Comparison of ENCODE assay signal across 8 cellular contexts in genomic region chr17:40415390-40415789, GRCh38. TPM values are rescaled to one million over a fixed set of nuclear protein-coding genes. Genes with fewer than 3 reads are reported as not detected.
A peak's percentile ranks its signal among the peaks of the same experiment; 100 is the strongest.
DNase-seq lines count a peak whose midpoint lies in the region; ATAC-seq and TF ChIP-seq lines count a peak whose summit lies in the region.

No MANE protein-coding gene starts in this region.

- intact Hi-C loops in CD8-positive, alpha-beta T cell (cut with DNase I, micrococcal nuclease): loop anchor here (1.0 to 10.0 kb wide), 7 partner anchors 17 to 1249 kb away; no protein-coding TSS in a partner anchor
- intact Hi-C loops in prostate gland (cut with DNase I) (loop anchor here (5.0 to 10.0 kb wide), 2 partner anchors 58 to 101 kb away; no protein-coding TSS in a partner anchor), sciatic nerve (cut with DNase I) (no loop called here)

- ATAC-seq in CD8-positive, alpha-beta T cell: no peak
- no peak for ATAC-seq in HG02973 (IDR thresholded peaks at IDR 0.05; ENCODE audit: unreplicated experiment)
- no peak for ATAC-seq in sciatic nerve

- no peak overlapping the region for H3K27ac Mint-ChIP-seq in CD8-positive, alpha-beta T cell

- CTCF ChIA-PET in CD8-positive, alpha-beta T cell (lab: Charles Lee): interaction anchor here (0.6 to 5.8 kb wide), 26 partner anchors 8 to 302 kb away, joined by 3 to 62 read pairs (median 4); partner anchors contain the start of genes IGFBP4 and RARA
- CTCF ChIA-PET in HEK293T (lab: Yijun Ruan, JAX): interaction anchor here (0.6 to 1.4 kb wide), 9 partner anchors 8 to 1213 kb away, joined by 3 to 6 read pairs (median 3); no protein-coding TSS in a partner anchor

- no peak overlapping the region for H3K4me3 ChIP-seq in CD8-positive, alpha-beta T cell (ENCODE audit: low read depth, low read length)
- H3K4me3 ChIP-seq in HAP-1 (peak overlapping the region; percentile 89), prostate gland (no peak overlapping the region)

- peaks cover 6% of the 10 kb centered on the region for H3K4me1 ChIP-seq in CD8-positive, alpha-beta T cell (ENCODE audit: insufficient read depth, low read length)
- peaks cover 15% of the 10 kb centered on the region for H3K4me1 ChIP-seq in HAP-1
- H3K4me1 ChIP-seq in prostate gland (replicated peaks): no peaks in the 10 kb centered on the region

- H3K36me3 Mint-ChIP-seq in CD8-positive, alpha-beta T cell: no peaks in the 10 kb centered on the region

- H3K9me3 ChIP-seq in CD8-positive, alpha-beta T cell (ENCODE audit: low read length): no peaks in the 10 kb centered on the region
- no peaks in the 10 kb centered on the region for H3K9me3 ChIP-seq in HAP-1
- H3K9me3 ChIP-seq in prostate gland: no peaks in the 10 kb centered on the region

- TF ChIP-seq POLR2A in erythroblast (IDR thresholded peaks at IDR 0.05; ENCODE audit: low read length): no peak
- TF ChIP-seq POLR2A in prostate gland (IDR thresholded peaks at IDR 0.05): no peak

- POLR2A ChIA-PET in CD8-positive, alpha-beta T cell (lab: Charles Lee): no interaction called here
- POLR2A ChIA-PET in HEK293T (lab: Yijun Ruan, JAX): no interaction called here

- in situ Hi-C loops in HAP-1 (cut with MboI; ENCODE audit: low sequenced_read_pairs): no loop called here

- no peak overlapping the region for H3K4me3 Mint-ChIP-seq in CD8-positive, alpha-beta T cell

- no peaks in the 10 kb centered on the region for H3K27me3 ChIP-seq in CD8-positive, alpha-beta T cell (ENCODE audit: insufficient read depth, low read length)
- H3K27me3 ChIP-seq in HAP-1 (ENCODE audit: low read depth): no peaks in the 10 kb centered on the region
- H3K27me3 ChIP-seq in prostate gland (replicated peaks; ENCODE audit: insufficient read depth): no peaks in the 10 kb centered on the region

- peaks cover 3% of the 10 kb centered on the region for H3K27me3 Mint-ChIP-seq in CD8-positive, alpha-beta T cell (ENCODE audit: low read depth)

- no peak overlapping the region for H3K27ac ChIP-seq in CD8-positive, alpha-beta T cell (ENCODE audit: low read depth, low read length)
- H3K27ac ChIP-seq in prostate gland: no peak overlapping the region

- WGBS in prostate gland: 50% methylated on average over 3 of the region's 3 CpGs

- no peak for DNase-seq in CD8-positive, alpha-beta T cell
- peak in 1 of 2 experiments; percentile 60 for DNase-seq in HAP-1 (ENCODE audit: low spot score in 2 of 2)
- DNase-seq in RKO (ENCODE audit: low spot score): peak; percentile 78
- peak; percentile 54 to 67 for DNase-seq in erythroblast (lab: John Stamatoyannopoulos, UW)
- DNase-seq in prostate gland (ENCODE audit: low spot score): no peak
- DNase-seq in HEK293T (ENCODE audit: extremely low spot score): no peak
- no peak for DNase-seq in sciatic nerve (ENCODE audit: low spot score)

- peaks cover 17% of the 10 kb centered on the region for H3K4me1 Mint-ChIP-seq in CD8-positive, alpha-beta T cell (ENCODE audit: low read depth)

- TF ChIP-seq CTCF in CD8-positive, alpha-beta T cell (IDR thresholded peaks at IDR 0.05): peak; percentile 81
- peak in 3 of 4 experiments; percentile 30 to 75 (median 64) for TF ChIP-seq CTCF in prostate gland (IDR thresholded peaks at IDR 0.05)

- no peaks in the 10 kb centered on the region for H3K36me3 ChIP-seq in CD8-positive, alpha-beta T cell (ENCODE audit: insufficient read depth, low read length)
- H3K36me3 ChIP-seq in HAP-1 (replicated peaks) (peaks cover 65% of the 10 kb centered on the region), prostate gland (no peaks in the 10 kb centered on the region)

- H3K9me3 Mint-ChIP-seq in CD8-positive, alpha-beta T cell: no peaks in the 10 kb centered on the region

TF ChIP-seq in HEK293T, 16 proteins besides CTCF, POLR2A, EP300 and RAD21:
- TF ChIP-seq ELF4 (IDR thresholded peaks at IDR 0.05) (no peak), TARDBP (IDR thresholded peaks at IDR 0.05) (no peak), FOXM1 (IDR thresholded peaks at IDR 0.05; ENCODE audit: borderline replicate concordance) (no peak), BHLHE40 (IDR thresholded peaks at IDR 0.05; ENCODE audit: borderline replicate concordance) (no peak), FOXK2 (IDR thresholded peaks at IDR 0.05) (no peak), FOXA1 (IDR thresholded peaks at IDR 0.05) (no peak), ZNF384 (IDR thresholded peaks at IDR 0.05) (no peak), SUZ12 (IDR thresholded peaks at IDR 0.05) (no peak), ARNT (IDR thresholded peaks at IDR 0.05) (no peak), HDGF (IDR thresholded peaks at IDR 0.05; ENCODE audit: borderline replicate concordance) (no peak), CTBP1 (IDR thresholded peaks at IDR 0.05; ENCODE audit: borderline replicate concordance) (no peak), LEF1 (IDR thresholded peaks at IDR 0.05; ENCODE audit: borderline replicate concordance) (no peak)
- TF ChIP-seq, protein P1, sequence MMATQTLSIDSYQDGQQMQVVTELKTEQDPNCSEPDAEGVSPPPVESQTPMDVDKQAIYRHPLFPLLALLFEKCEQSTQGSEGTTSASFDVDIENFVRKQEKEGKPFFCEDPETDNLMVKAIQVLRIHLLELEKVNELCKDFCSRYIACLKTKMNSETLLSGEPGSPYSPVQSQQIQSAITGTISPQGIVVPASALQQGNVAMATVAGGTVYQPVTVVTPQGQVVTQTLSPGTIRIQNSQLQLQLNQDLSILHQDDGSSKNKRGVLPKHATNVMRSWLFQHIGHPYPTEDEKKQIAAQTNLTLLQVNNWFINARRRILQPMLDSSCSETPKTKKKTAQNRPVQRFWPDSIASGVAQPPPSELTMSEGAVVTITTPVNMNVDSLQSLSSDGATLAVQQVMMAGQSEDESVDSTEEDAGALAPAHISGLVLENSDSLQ (IDR thresholded peaks at IDR 0.05): no peak
TF ChIP-seq in HEK293T: peak in this region for 0.

RNA-seq across cellular contexts. Expression of gene TOP2A, which starts 2.3 kb away (rescaled TPM):
- total RNA-seq in CD8-positive, alpha-beta T cell: 1 to 10 TPM; 2.9 TPM
- total RNA-seq in prostate gland: 10 to 100 TPM in 1 of 2 donors, 1 to 10 TPM in 1; 3.1 to 15.9 TPM
- total RNA-seq in sciatic nerve: 1.4 TPM

RNA-seq across cellular contexts. Expression of gene IGFBP4, which starts 27.9 kb away (rescaled TPM):
- 1 to 10 TPM; 5.1 to 5.2 TPM for total RNA-seq in CD8-positive, alpha-beta T cell
- total RNA-seq in prostate gland: 100 to 1,000 TPM; 132 to 154 TPM
- 680 TPM for total RNA-seq in sciatic nerve

RNA-seq across cellular contexts. Expression of gene GJD3, which starts 50.9 kb away (rescaled TPM):
- total RNA-seq in CD8-positive, alpha-beta T cell: not detected
- total RNA-seq in prostate gland (1 to 10 TPM in 1 of 2 donors, under 1 TPM in 1; 0.82 to 5.3 TPM), sciatic nerve (not detected)

Comparison
In these comparisons a context has a peak if more than half of its experiments do, and no peak if none do; other contexts are left out.
1. DNase-seq: peak in RKO (single experiment) and erythroblast (2 of 2); none in CD8-positive, alpha-beta T cell (0 of 7), prostate gland (single experiment), HEK293T (single experiment) and sciatic nerve (single experiment).
2. RNA of gene IGFBP4, which starts 27.9 kb away (total RNA-seq): 680 TPM in sciatic nerve (single experiment) and 132 to 154 TPM in prostate gland; 5.1 to 5.2 TPM in CD8-positive, alpha-beta T cell; every median in the first group is over 10 times any median in the second.